Comparison of ENCODE assay signal across 13 cellular contexts in genomic region chr15:71329041-71329440, GRCh38.
A peak's percentile ranks its signal among the peaks of the same experiment; 100 is the strongest.
DNase-seq lines count a peak whose midpoint lies in the region; ATAC-seq and TF ChIP-seq lines count a peak whose summit lies in the region.
"Had no signal": no experiment of that assay in that cellular context is flagged by ENCODE, and none has a peak within 500 bp of the region (broad histone marks: within the 10 kb centered on the region; RNA-seq: fewer than 3 reads in every experiment).

No MANE protein-coding gene starts in this region.

- WGBS in esophagus muscularis mucosa = 30% methylated on average over 8 of the region's 8 CpGs

- H3K9me3 ChIP-seq in esophagus muscularis mucosa (no peaks in the 10 kb centered on the region), lower lobe of right lung (no peaks in the 10 kb centered on the region), stomach smooth muscle (ENCODE audit: control insufficient read depth in 2 of 2, low read length in 2 of 2) (no peaks in the 10 kb centered on the region)
- H3K9me3 ChIP-seq: BLaER1 had no signal

- intact Hi-C loops in esophagus muscularis mucosa (cut with DNase I) = no loop called here
- intact Hi-C loops in lower lobe of right lung (cut with DNase I) = no loop called here

- no peak overlapping the region for H3K9ac ChIP-seq in stomach smooth muscle (ENCODE audit: low read length in 2 of 2)
- H3K9ac ChIP-seq: BLaER1 had no signal

- H3K4me1 ChIP-seq in esophagus muscularis mucosa = peaks cover 50 to 64% (median 61%) of the 10 kb centered on the region in 4 donors
- H3K4me1 ChIP-seq in lower lobe of right lung = peaks cover 9% of the 10 kb centered on the region
- peaks cover 42% of the 10 kb centered on the region for H3K4me1 ChIP-seq in stomach smooth muscle (ENCODE audit: control insufficient read depth, insufficient read depth, low read length)
- H3K4me1 ChIP-seq: BLaER1 had no signal

- H3K27me3 ChIP-seq in esophagus muscularis mucosa (no peaks in the 10 kb centered on the region), lower lobe of right lung (ENCODE audit: low read depth) (no peaks in the 10 kb centered on the region), stomach smooth muscle (ENCODE audit: control insufficient read depth in 1 of 2, insufficient read depth in 2 of 2, low read length in 2 of 2) (no peaks in the 10 kb centered on the region)
- H3K27me3 ChIP-seq: BLaER1 had no signal

- no peak for TF ChIP-seq POLR2A in esophagus muscularis mucosa (IDR thresholded peaks at IDR 0.05; ENCODE audit: low read depth)

- TF ChIP-seq CTCF in esophagus muscularis mucosa (IDR thresholded peaks at IDR 0.05) (no peak), lower lobe of right lung (IDR thresholded peaks at IDR 0.05) (no peak)

- no peak for TF ChIP-seq EP300 in esophagus muscularis mucosa (IDR thresholded peaks at IDR 0.05)

- ATAC-seq in lower lobe of right lung (peak; percentile 60 to 61), HG02938 (IDR thresholded peaks at IDR 0.05; ENCODE audit: unreplicated experiment) (no peak)

- H3K36me3 ChIP-seq in esophagus muscularis mucosa (no peaks in the 10 kb centered on the region), lower lobe of right lung (no peaks in the 10 kb centered on the region), stomach smooth muscle (ENCODE audit: control insufficient read depth in 2 of 2, insufficient read depth in 2 of 2, low read length in 2 of 2) (no peaks in the 10 kb centered on the region)
- H3K36me3 ChIP-seq: BLaER1 had no signal

- H3K4me3 ChIP-seq in esophagus muscularis mucosa (no peak overlapping the region), lower lobe of right lung (no peak overlapping the region), stomach smooth muscle (ENCODE audit: low read length in 2 of 2) (peak overlapping the region in 1 of 2 donors; percentile 40)
- H3K4me3 ChIP-seq: BLaER1 had no signal

- peak; percentile 60 for DNase-seq in RPMI7951 (ENCODE audit: low read depth)
- no peak for DNase-seq in esophagus muscularis mucosa (ENCODE audit: extremely low spot score)
- DNase-seq in lower lobe of right lung = no peak
- no peak for DNase-seq in stimulated activated CD4-positive, alpha-beta T cell treated with anti-CD3 and anti-CD28 coated beads, Interleukin-2, amount 100 ng/mL, for 48 hours
- DNase-seq in NCI-H526 treated with DMSO at 0.1 percent for 48 hours (lab: John Stamatoyannopoulos, UW) = no peak
- no peak for DNase-seq in activated naive CD4-positive, alpha-beta T cell (lab: John Stamatoyannopoulos, UW)
- DNase-seq: endodermal cell; GOT3; stimulated activated CD4-positive, alpha-beta T cell treated with anti-CD3 and anti-CD28 coated beads, Interleukin-4, amount 100 ng/mL, for 24 hours; T1000 had no signal

- H3K27ac ChIP-seq in esophagus muscularis mucosa (replicated peaks in 1 of 4) = peak overlapping the region; percentile 81 to 82 (median 81)
- peak overlapping the region; percentile 43 for H3K27ac ChIP-seq in lower lobe of right lung
- peak overlapping the region; percentile 76 for H3K27ac ChIP-seq in stomach smooth muscle (ENCODE audit: low read length)
- H3K27ac ChIP-seq: BLaER1 had no signal
